9 cellular contexts compared by ENCODE assay signal in the genomic region with DNA sequence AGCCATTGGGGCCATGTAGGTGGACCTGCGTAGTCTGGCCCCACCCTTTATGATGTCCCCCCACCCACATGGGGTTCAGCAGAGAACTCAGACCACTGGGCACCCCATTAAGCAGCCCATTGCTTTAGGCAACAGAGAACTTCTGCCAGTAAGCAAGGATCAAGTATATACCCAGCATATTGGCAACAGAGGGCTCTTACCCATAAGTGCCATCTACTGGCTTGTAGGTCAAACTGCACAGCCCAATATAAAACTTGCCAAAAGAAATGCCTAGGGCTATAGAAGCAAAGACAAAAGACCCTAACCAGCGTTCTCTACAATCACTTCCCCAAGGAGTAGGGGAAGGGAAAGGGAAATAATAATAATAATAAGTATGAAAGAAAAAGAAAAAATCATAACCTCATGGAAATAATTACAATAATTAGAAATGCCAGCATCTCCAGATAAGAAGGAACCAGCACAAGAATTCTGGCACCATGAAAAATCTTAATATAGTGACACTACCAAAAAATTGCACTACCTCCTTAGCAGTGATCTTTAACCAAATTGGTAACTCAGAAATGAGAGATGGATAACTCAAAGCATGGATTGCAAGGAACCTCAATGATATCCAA.
DNase-seq lines count a peak whose midpoint lies in the region; ATAC-seq and TF ChIP-seq lines count a peak whose summit lies in the region.
"Had no signal": no experiment of that assay in that cellular context is flagged by ENCODE, and none has a peak within 500 bp of the region (broad histone marks: within the 10 kb centered on the region; RNA-seq: fewer than 3 reads in every experiment).

No MANE protein-coding gene starts in this region.

- H3K4me2 ChIP-seq in GM23338 (no peak overlapping the region), OCI-LY3 (ENCODE audit: low read length) (no peak overlapping the region), hepatocyte (no peak overlapping the region)

- H3K4me1 ChIP-seq in GM23338 (ENCODE audit: insufficient read depth) (no peaks in the 10 kb centered on the region), OCI-LY3 (ENCODE audit: low read length) (no peaks in the 10 kb centered on the region), hepatocyte (ENCODE audit: insufficient read depth) (no peaks in the 10 kb centered on the region)

- H3K9me2 ChIP-seq in GM23338 (ENCODE audit: insufficient read depth) (no peaks in the 10 kb centered on the region), hepatocyte (replicated peaks; ENCODE audit: insufficient read depth) (no peaks in the 10 kb centered on the region)

- H2AFZ ChIP-seq in GM23338 (no peak overlapping the region), OCI-LY3 (ENCODE audit: low read depth, low read length) (peak overlapping the region; percentile 61; the same call in 1 of the 2 replicates), hepatocyte (no peak overlapping the region)

- no peak overlapping the region for H3K27ac ChIP-seq in GM23338 (ENCODE audit: low read depth)
- H3K27ac ChIP-seq in OCI-LY3 (ENCODE audit: low read length): no peak overlapping the region
- no peak overlapping the region for H3K27ac ChIP-seq in hepatocyte
- H3K27ac ChIP-seq in RWPE1: no peak overlapping the region

- intact Hi-C loops in posterior vena cava (cut with DNase I): no loop called here

- TF ChIP-seq CTCF in GM23338 (conservative IDR thresholded peaks at IDR 0.05; ENCODE audit: low read depth in 2 of 2) (peak; percentile 72 to 78), OCI-LY3 (IDR thresholded peaks at IDR 0.05; ENCODE audit: low read depth, low read length) (peak; percentile 70), hepatocyte (IDR thresholded peaks at IDR 0.05; ENCODE audit: poor library complexity) (peak; percentile 32), RWPE1 (conservative IDR thresholded peaks at IDR 0.05; ENCODE audit: low read depth) (no peak)

- 57% methylated on average over 2 of the region's 2 CpGs for WGBS in hepatocyte (ENCODE audit: low lambda C conversion rate, missing lambda C conversion rate)

- H3K36me3 ChIP-seq in GM23338 (ENCODE audit: insufficient read depth): no peaks in the 10 kb centered on the region
- no peaks in the 10 kb centered on the region for H3K36me3 ChIP-seq in OCI-LY3 (replicated peaks; ENCODE audit: low read depth, low read length)
- H3K36me3 ChIP-seq in hepatocyte (replicated peaks; ENCODE audit: insufficient read depth, low read depth): no peaks in the 10 kb centered on the region

- H3K9ac ChIP-seq in OCI-LY3 (ENCODE audit: low read length): no peak overlapping the region

- H3K79me2 ChIP-seq in GM23338 (replicated peaks; ENCODE audit: insufficient read depth): no peaks in the 10 kb centered on the region
- H3K79me2 ChIP-seq in OCI-LY3 (ENCODE audit: low read length): no peaks in the 10 kb centered on the region
- no peaks in the 10 kb centered on the region for H3K79me2 ChIP-seq in hepatocyte

- H3K27me3 ChIP-seq in GM23338 (ENCODE audit: insufficient read depth): no peaks in the 10 kb centered on the region
- no peaks in the 10 kb centered on the region for H3K27me3 ChIP-seq in OCI-LY3 (ENCODE audit: low read depth, low read length)
- H3K27me3 ChIP-seq in hepatocyte: no peaks in the 10 kb centered on the region

- CTCF ChIA-PET in RWPE1 (lab: Yijun Ruan, JAX): no interaction called here

- no peaks in the 10 kb centered on the region for H3K27me3 Mint-ChIP-seq in GM23338 (ENCODE audit: insufficient read depth, low read depth, poor library complexity)
- H3K27me3 Mint-ChIP-seq: brain had no signal

- H3K4me3 ChIP-seq in GM23338 (no peak overlapping the region), OCI-LY3 (ENCODE audit: low read length) (no peak overlapping the region), hepatocyte (no peak overlapping the region)

- ATAC-seq in GM23338 (peak; percentile 92), GM21619 (IDR thresholded peaks at IDR 0.05; ENCODE audit: unreplicated experiment) (no peak)

- H3K9me3 Mint-ChIP-seq in GM23338: no peaks in the 10 kb centered on the region

- H3F3A ChIP-seq in GM23338 (replicated peaks; ENCODE audit: low read depth): no peaks in the 10 kb centered on the region

- H3K4me3 Mint-ChIP-seq in GM23338: no peak overlapping the region
- H3K4me3 Mint-ChIP-seq: brain had no signal

- no peaks in the 10 kb centered on the region for H3K4me1 Mint-ChIP-seq in GM23338

- H4K20me1 ChIP-seq in GM23338 (replicated peaks; ENCODE audit: insufficient read depth) (no peaks in the 10 kb centered on the region), OCI-LY3 (ENCODE audit: insufficient read depth, low read length) (no peaks in the 10 kb centered on the region), hepatocyte (ENCODE audit: insufficient read depth, poor library complexity, severe bottlenecking) (no peaks in the 10 kb centered on the region)

- DNase-seq in DMS53 (lab: John Stamatoyannopoulos, UW) (peak; percentile 61), GM23338 (ENCODE audit: low spot score) (peak; percentile 68), hepatocyte (ENCODE audit: low spot score) (no peak), HPDE6-E6E7 (ENCODE audit: extremely low spot score) (no peak), RWPE1 (ENCODE audit: low spot score) (no peak), posterior vena cava (ENCODE audit: low spot score) (no peak)

- POLR2A ChIA-PET in RWPE1 (lab: Yijun Ruan, JAX; ENCODE audit: low non-redundant PET): no interaction called here

- no peaks in the 10 kb centered on the region for H3K36me3 Mint-ChIP-seq in GM23338 (ENCODE audit: low read depth)

- no peaks in the 10 kb centered on the region for H3K9me3 ChIP-seq in OCI-LY3 (ENCODE audit: insufficient read depth, low read length)
- no peaks in the 10 kb centered on the region for H3K9me3 ChIP-seq in hepatocyte (ENCODE audit: low read depth)

- H3K27ac Mint-ChIP-seq in GM23338: no peak overlapping the region

TF ChIP-seq in GM23338, 12 proteins besides CTCF, POLR2A, EP300 and RAD21 (continues in another document):
- TF ChIP-seq, protein P1, sequence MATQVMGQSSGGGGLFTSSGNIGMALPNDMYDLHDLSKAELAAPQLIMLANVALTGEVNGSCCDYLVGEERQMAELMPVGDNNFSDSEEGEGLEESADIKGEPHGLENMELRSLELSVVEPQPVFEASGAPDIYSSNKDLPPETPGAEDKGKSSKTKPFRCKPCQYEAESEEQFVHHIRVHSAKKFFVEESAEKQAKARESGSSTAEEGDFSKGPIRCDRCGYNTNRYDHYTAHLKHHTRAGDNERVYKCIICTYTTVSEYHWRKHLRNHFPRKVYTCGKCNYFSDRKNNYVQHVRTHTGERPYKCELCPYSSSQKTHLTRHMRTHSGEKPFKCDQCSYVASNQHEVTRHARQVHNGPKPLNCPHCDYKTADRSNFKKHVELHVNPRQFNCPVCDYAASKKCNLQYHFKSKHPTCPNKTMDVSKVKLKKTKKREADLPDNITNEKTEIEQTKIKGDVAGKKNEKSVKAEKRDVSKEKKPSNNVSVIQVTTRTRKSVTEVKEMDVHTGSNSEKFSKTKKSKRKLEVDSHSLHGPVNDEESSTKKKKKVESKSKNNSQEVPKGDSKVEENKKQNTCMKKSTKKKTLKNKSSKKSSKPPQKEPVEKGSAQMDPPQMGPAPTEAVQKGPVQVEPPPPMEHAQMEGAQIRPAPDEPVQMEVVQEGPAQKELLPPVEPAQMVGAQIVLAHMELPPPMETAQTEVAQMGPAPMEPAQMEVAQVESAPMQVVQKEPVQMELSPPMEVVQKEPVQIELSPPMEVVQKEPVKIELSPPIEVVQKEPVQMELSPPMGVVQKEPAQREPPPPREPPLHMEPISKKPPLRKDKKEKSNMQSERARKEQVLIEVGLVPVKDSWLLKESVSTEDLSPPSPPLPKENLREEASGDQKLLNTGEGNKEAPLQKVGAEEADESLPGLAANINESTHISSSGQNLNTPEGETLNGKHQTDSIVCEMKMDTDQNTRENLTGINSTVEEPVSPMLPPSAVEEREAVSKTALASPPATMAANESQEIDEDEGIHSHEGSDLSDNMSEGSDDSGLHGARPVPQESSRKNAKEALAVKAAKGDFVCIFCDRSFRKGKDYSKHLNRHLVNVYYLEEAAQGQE (IDR thresholded peaks at IDR 0.05; ENCODE audit: unreplicated experiment): no peak
- TF ChIP-seq ZNF114 (CRISPR knock-in tag; IDR thresholded peaks at IDR 0.05): no peak
- no peak for TF ChIP-seq ZNF331 (CRISPR knock-in tag; IDR thresholded peaks at IDR 0.05; ENCODE audit: low read depth)
- TF ChIP-seq EZH2 (IDR thresholded peaks at IDR 0.05; ENCODE audit: low read depth, unreplicated experiment): no peak
- TF ChIP-seq ETS1 (IDR thresholded peaks at IDR 0.05): no peak
- no peak for TF ChIP-seq POLR2AphosphoS5 (IDR thresholded peaks at IDR 0.05; ENCODE audit: low read depth)
- TF ChIP-seq NANOG (IDR thresholded peaks at IDR 0.05; ENCODE audit: borderline replicate concordance): no peak

Comparison
In these comparisons a context has a peak if more than half of its experiments do, and no peak if none do; other contexts are left out.
1. DNase-seq: peak in DMS53 (single experiment) and GM23338 (single experiment); none in hepatocyte (single experiment), HPDE6-E6E7 (single experiment), RWPE1 (single experiment) and posterior vena cava (single experiment).